ENCODE assay signal across 8 cellular contexts in genomic region chr16:3019594-3020246, GRCh38. TPM values are rescaled to one million over a fixed set of nuclear protein-coding genes. Genes with fewer than 3 reads are reported as not detected.
DNase-seq lines count a peak whose midpoint lies in the region; ATAC-seq, FAIRE-seq and TF ChIP-seq lines count a peak whose summit lies in the region.

No MANE protein-coding gene starts in this region.

- CTCF ChIA-PET in GM12878 (lab: Yijun Ruan, JAX), result interaction anchor here (0.9 to 18.2 kb wide), 5 partner anchors 8 to 112 kb away, joined by 3 to 421 read pairs (median 4); no protein-coding TSS in a partner anchor

- H3K18ac ChIP-seq in mesenchymal stem cell (ENCODE audit: low read depth in 1 of 2, low read length in 2 of 2), result peak overlapping the region in 1 of 2 experiments; percentile 54

- H3K27ac ChIP-seq in heart right ventricle, result peak overlapping the region in 5 of 10 donors; percentile 95 to 100 (median 98)
- no peak overlapping the region for H3K27ac ChIP-seq in GM12878 (ENCODE audit: control insufficient read depth, insufficient read depth)
- peak overlapping the region; percentile 60 for H3K27ac ChIP-seq in mesenchymal stem cell (ENCODE audit: low read length, poor library complexity, severe bottlenecking)
- H3K27ac ChIP-seq in uterus, result peak overlapping the region in 1 of 2 donors; percentile 95

- SMC1A ChIA-PET in GM12878 (lab: Charles Lee; ENCODE audit: uncharacterized antibody, unreplicated experiment), result no interaction called here

- H3K4me2 ChIP-seq in GM12878 (ENCODE audit: control insufficient read depth, insufficient read depth), result peak overlapping the region; percentile 83
- peak overlapping the region; percentile 88 for H3K4me2 ChIP-seq in mesenchymal stem cell (ENCODE audit: low read length, poor library complexity, severe bottlenecking)

- no peak overlapping the region for H4K8ac ChIP-seq in mesenchymal stem cell (ENCODE audit: low read length)

- TF ChIP-seq CTCF in heart right ventricle (IDR thresholded peaks at IDR 0.05) (no peak), GM12878 (IDR thresholded peaks at IDR 0.05 in 2 of 3, conservative IDR thresholded peaks at IDR 0.05 in 1 of 3; ENCODE audit: control insufficient read depth in 2 of 3, extremely low read depth in 1 of 3, insufficient read depth in 1 of 3, low read depth in 3 of 3, low read length in 3 of 3) (no peak), uterus (IDR thresholded peaks at IDR 0.05) (no peak)

- peak overlapping the region in 1 of 2 experiments; percentile 15 for H2BK12ac ChIP-seq in mesenchymal stem cell (ENCODE audit: low read length in 2 of 2)

- no peak overlapping the region for H3K4ac ChIP-seq in mesenchymal stem cell (ENCODE audit: low read depth in 1 of 2, low read length in 2 of 2)

- in situ Hi-C loops in GM12878 (cut with MboI), result no loop called here

- H2AFZ ChIP-seq in GM12878 (ENCODE audit: control insufficient read depth, low read depth, low read length), result peak overlapping the region; percentile 87
- H2AFZ ChIP-seq in mesenchymal stem cell (ENCODE audit: low read depth, low read length), result no peak overlapping the region

- TF ChIP-seq RAD21 in GM12878 (IDR thresholded peaks at IDR 0.05; ENCODE audit: insufficient read depth, low read depth, low read length), result no peak

- peaks cover 2% of the 10 kb centered on the region for H3K79me1 ChIP-seq in mesenchymal stem cell (replicated peaks; ENCODE audit: low read length, poor library complexity, severe bottlenecking)

- no peak overlapping the region for H2AK5ac ChIP-seq in mesenchymal stem cell (ENCODE audit: low read length, severe bottlenecking)

- no peak overlapping the region for H2BK5ac ChIP-seq in mesenchymal stem cell (ENCODE audit: low read depth, low read length, poor library complexity, severe bottlenecking)

- TF ChIP-seq EP300 in GM12878 (IDR thresholded peaks at IDR 0.05; ENCODE audit: borderline replicate concordance in 1 of 2, control insufficient read depth in 1 of 2, low read depth in 2 of 2, low read length in 2 of 2), result no peak

- POLR2A ChIA-PET in GM12878 (lab: Charles Lee), result interaction anchor here (0.7 to 1.5 kb wide), 4 partner anchors 10 to 137 kb away, joined by 3 to 5 read pairs (median 4); partner anchors contain the start of gene FLYWCH2

- no peak overlapping the region for H2BK120ac ChIP-seq in mesenchymal stem cell (ENCODE audit: low read depth, low read length)

- no peak for DNase-seq in heart right ventricle
- no peak for DNase-seq in Right ventricle myocardium inferior (ENCODE audit: missing footprints)
- DNase-seq in GM12878 (ENCODE audit: low read depth, low spot score), result no peak
- DNase-seq in mesenchymal stem cell, result no peak
- no peak for DNase-seq in uterus
- DNase-seq in islet precursor cell, result no peak
- DNase-seq in cerebellar cortex (ENCODE audit: low spot score), result no peak

- intact Hi-C loops in heart right ventricle (cut with DNase I) (no loop called here), Right ventricle myocardium inferior (cut with DNase I) (no loop called here), GM12878 (cut with micrococcal nuclease; ENCODE audit: unreplicated experiment) (no loop called here), uterus (cut with DNase I; ENCODE audit: low total_unique reads) (no loop called here)

- FAIRE-seq in GM12878 (lab: Jason Lieb, UNC), result no peak

- ATAC-seq in heart right ventricle (no peak), Right ventricle myocardium inferior (no peak), GM12878 (no peak), GM18498 (IDR thresholded peaks at IDR 0.05; ENCODE audit: unreplicated experiment) (no peak)

- H3K79me2 ChIP-seq in GM12878 (ENCODE audit: control insufficient read depth, insufficient read depth, low read length), result no peaks in the 10 kb centered on the region

- H3K36me3 ChIP-seq in heart right ventricle (no peaks in the 10 kb centered on the region), GM12878 (ENCODE audit: control insufficient read depth in 2 of 2, insufficient read depth in 2 of 2, low read length in 1 of 2) (no peaks in the 10 kb centered on the region; a peak in 1 of 4 replicates), mesenchymal stem cell (ENCODE audit: control insufficient read depth in 1 of 2, insufficient read depth in 2 of 2, low read depth in 1 of 2, low read length in 2 of 2) (peaks cover 0 to 24% of the 10 kb centered on the region in 2 experiments), uterus (no peaks in the 10 kb centered on the region)

- H3K9me3 ChIP-seq in heart right ventricle (no peaks in the 10 kb centered on the region), GM12878 (replicated peaks; ENCODE audit: control insufficient read depth, insufficient read depth, low read length) (no peaks in the 10 kb centered on the region), mesenchymal stem cell (ENCODE audit: control insufficient read depth, low read length) (no peaks in the 10 kb centered on the region), uterus (no peaks in the 10 kb centered on the region)

- H3K4me1 ChIP-seq in heart right ventricle (peaks cover 23 to 62% (median 53%) of the 10 kb centered on the region in 9 donors), GM12878 (ENCODE audit: control insufficient read depth, insufficient read depth, low read length) (peaks cover 25% of the 10 kb centered on the region), mesenchymal stem cell (ENCODE audit: control insufficient read depth, insufficient read depth, low read depth, low read length) (peaks cover 27% of the 10 kb centered on the region), uterus (peaks cover 0 to 18% of the 10 kb centered on the region in 2 donors)

- H3K9ac ChIP-seq in GM12878 (ENCODE audit: control insufficient read depth, insufficient read depth, low read length) (no peak overlapping the region), mesenchymal stem cell (ENCODE audit: low read length) (peak overlapping the region; percentile 65)

- no TSS peak for BruUV-seq in GM12878 (replicated peaks; lab: Mats Ljungman, UMichigan)

- TF ChIP-seq POLR2A in GM12878 (IDR thresholded peaks at IDR 0.05; ENCODE audit: low read depth, low read length), result no peak
- TF ChIP-seq POLR2A in uterus (IDR thresholded peaks at IDR 0.05), result no peak

- H3K27me3 ChIP-seq in heart right ventricle (peaks cover 11 to 39% (median 20%) of the 10 kb centered on the region in 7 donors), GM12878 (replicated peaks in 1 of 2; ENCODE audit: control insufficient read depth in 2 of 2, insufficient read depth in 2 of 2, low read length in 1 of 2) (no peaks in the 10 kb centered on the region), mesenchymal stem cell (ENCODE audit: control insufficient read depth in 1 of 2, insufficient read depth in 1 of 2, low read length in 2 of 2) (peaks cover 5 to 24% of the 10 kb centered on the region in 2 experiments), uterus (peaks cover 9 to 12% of the 10 kb centered on the region in 2 donors)

- H3K23ac ChIP-seq in mesenchymal stem cell (ENCODE audit: low read length in 2 of 2), result no peak overlapping the region

- 29 to 33% methylated on average over 40 of the region's 40 CpGs for WGBS in heart right ventricle, 2 donors
- WGBS in GM12878 (ENCODE audit: insufficient coverage, insufficient replicate concordance, low lambda C conversion rate, missing lambda C conversion rate), result 28% methylated on average over 39 of the region's 40 CpGs
- WGBS in mesenchymal stem cell, result 44% methylated on average over 38 of the region's 40 CpGs

- H3K4me3 ChIP-seq in heart right ventricle (peak overlapping the region; percentile 47 to 87 (median 74)), GM12878 (peak overlapping the region; percentile 70), mesenchymal stem cell (ENCODE audit: insufficient read depth in 1 of 2, low read depth in 1 of 2, low read length in 2 of 2) (peak overlapping the region; percentile 49 to 97), uterus (peak overlapping the region; percentile 51 to 78)

- no peak overlapping the region for H4K91ac ChIP-seq in mesenchymal stem cell (ENCODE audit: low read length)

- RAD21 ChIA-PET in GM12878 (lab: Charles Lee; ENCODE audit: unreplicated experiment), result interaction anchor here (1.1 to 2.2 kb wide), 7 partner anchors 8 to 39 kb away, joined by 3 to 21 read pairs (median 5); no protein-coding TSS in a partner anchor

- H3K14ac ChIP-seq in mesenchymal stem cell (ENCODE audit: low read length in 2 of 2), result no peak overlapping the region

- H4K20me1 ChIP-seq in GM12878 (ENCODE audit: control insufficient read depth, insufficient read depth), result no peaks in the 10 kb centered on the region

- no peak overlapping the region for H2BK15ac ChIP-seq in mesenchymal stem cell (ENCODE audit: low read depth, poor library complexity, severe bottlenecking)

RNA-seq across cellular contexts. Expression of gene TNFRSF12A, which starts 0.4 kb away (rescaled TPM):
- total RNA-seq in heart right ventricle (100 to 1,000 TPM in 4 of 10 donors, 10 to 100 TPM in 6; 28.0 to 319 (median 92.3) TPM), Right ventricle myocardium inferior (42.8 TPM), GM12878 (2014; rRNA removed) (0.44 and 1.4 TPM in 2 replicates), GM12878 (2014; rRNA removed; fragmentation: Illumina TruSeq; extraction: Trizol) (0.28 and 0.67 TPM in 2 replicates), GM12878 (2021) (0.58 and 0.90 TPM in 2 replicates), uterus (10 to 100 TPM; 12.6 to 76.2 (median 24.0) TPM)
- polyA plus RNA-seq in heart right ventricle (100 to 1,000 TPM; 215 to 740 TPM), GM12878 (2011; rRNA removed) (0.62 and 1.0 TPM in 2 replicates), GM12878 (2014; fragmentation: Illumina TruSeq; extraction: Trizol) (0.35 TPM in 1 of 2 replicates, not detected in the other), GM12878 (2014; fragmentation: Nextera tagmentation; extraction: Ambion mirVana) (not detected), GM12878 (2014; rRNA removed) (0.67 and 1.7 TPM in 2 replicates), GM12878 (2016; fragmentation: Nextera tagmentation; extraction: Ambion mirVana) (1 to 10 TPM; 1.5 TPM)
- 0.98 TPM in 1 of 2 replicates, not detected in the other for total RNA-seq in GM12878 (2013; cell fraction: nucleolus; rRNA removed)
- polyA plus RNA-seq in GM12878 (2011; ENCODE audit: low read depth), result not detected
- 1.2 and 1.6 TPM in 2 replicates for polyA plus RNA-seq in GM12878 (2011; cell fraction: cytosol; rRNA removed)
- 2.9 and 3.5 TPM in 2 replicates for polyA plus RNA-seq in GM12878 (2011; cell fraction: nucleus; rRNA removed)
- 0.24 and 0.45 TPM in 2 replicates for polyA plus RNA-seq in GM12878 (2012)
- 0.51 and 1.6 TPM in 2 replicates for polyA minus RNA-seq in GM12878 (2011; rRNA and poly(A)+ RNA removed)
- polyA minus RNA-seq in GM12878 (2011; cell fraction: cytosol; rRNA and poly(A)+ RNA removed), result 2.8 and 3.5 TPM in 2 replicates
- polyA minus RNA-seq in GM12878 (2011; cell fraction: nucleus; rRNA and poly(A)+ RNA removed), result 2.3 and 2.5 TPM in 2 replicates
- 95.1 TPM for polyA plus RNA-seq in mesenchymal stem cell (2013, experiment 1 of 2)
- 95.0 TPM for polyA plus RNA-seq in mesenchymal stem cell (2013, experiment 2 of 2)

RNA-seq across cellular contexts. Expression of gene CLDN6, which starts 1.7 kb away (rescaled TPM):
- total RNA-seq in heart right ventricle, result under 1 TPM in 1 of 10 donors, not detected in 9; 0.28 TPM
- under 1 TPM in 1 of 2 donors, not detected in 1; 0.03 TPM for polyA plus RNA-seq in heart right ventricle
- total RNA-seq in Right ventricle myocardium inferior, result not detected
- total RNA-seq in GM12878 (2013; cell fraction: nucleolus; rRNA removed), result not detected in 2 replicates
- not detected in 2 replicates for total RNA-seq in GM12878 (2014; rRNA removed)
- not detected in 2 replicates for total RNA-seq in GM12878 (2014; rRNA removed; fragmentation: Illumina TruSeq; extraction: Trizol)
- 0.26 and 0.61 TPM in 2 replicates for total RNA-seq in GM12878 (2021)
- polyA plus RNA-seq in GM12878 (2011; ENCODE audit: low read depth), result not detected
- polyA plus RNA-seq in GM12878 (2011; rRNA removed), result not detected in 2 replicates
- polyA plus RNA-seq in GM12878 (2011; cell fraction: cytosol; rRNA removed), result 0.13 TPM in 1 of 2 replicates, not detected in the other
- polyA plus RNA-seq in GM12878 (2011; cell fraction: nucleus; rRNA removed), result not detected in 2 replicates
- polyA plus RNA-seq in GM12878 (2012), result not detected in 2 replicates
- not detected in 2 replicates for polyA plus RNA-seq in GM12878 (2014; fragmentation: Illumina TruSeq; extraction: Trizol)
- polyA plus RNA-seq in GM12878 (2014; fragmentation: Nextera tagmentation; extraction: Ambion mirVana), result not detected
- polyA plus RNA-seq in GM12878 (2014; rRNA removed), result not detected in 2 replicates
- polyA plus RNA-seq in GM12878 (2016; fragmentation: Nextera tagmentation; extraction: Ambion mirVana), result under 1 TPM; 0.15 to 0.23 TPM
- not detected in 2 replicates for polyA minus RNA-seq in GM12878 (2011; rRNA and poly(A)+ RNA removed)
- polyA minus RNA-seq in GM12878 (2011; cell fraction: cytosol; rRNA and poly(A)+ RNA removed), result not detected in 2 replicates
- polyA minus RNA-seq in GM12878 (2011; cell fraction: nucleus; rRNA and poly(A)+ RNA removed), result not detected in 2 replicates
- 0.04 TPM for polyA plus RNA-seq in mesenchymal stem cell (2013, experiment 1 of 2)
- 0.14 TPM for polyA plus RNA-seq in mesenchymal stem cell (2013, experiment 2 of 2)
- total RNA-seq in uterus, result 1 to 10 TPM in 1 of 4 donors, not detected in 3; 4.1 TPM

RNA-seq across cellular contexts. Expression of gene HCFC1R1, which starts 4.0 kb away (rescaled TPM):
- total RNA-seq in heart right ventricle (10 to 100 TPM; 41.8 to 62.8 (median 55.8) TPM), Right ventricle myocardium inferior (68.6 TPM), GM12878 (2014; rRNA removed) (35.9 and 40.7 TPM in 2 replicates), GM12878 (2014; rRNA removed; fragmentation: Illumina TruSeq; extraction: Trizol) (13.7 and 14.6 TPM in 2 replicates), GM12878 (2021) (26.6 and 31.7 TPM in 2 replicates), uterus (10 to 100 TPM in 3 of 4 donors, 1 to 10 TPM in 1; 3.6 to 67.5 (median 25.4) TPM)
- polyA plus RNA-seq in heart right ventricle (100 to 1,000 TPM in 1 of 2 donors, 10 to 100 TPM in 1; 71.8 to 370 TPM), GM12878 (2011; rRNA removed) (6.8 and 14.3 TPM in 2 replicates), GM12878 (2014; fragmentation: Illumina TruSeq; extraction: Trizol) (4.8 and 11.5 TPM in 2 replicates), GM12878 (2014; fragmentation: Nextera tagmentation; extraction: Ambion mirVana) (10 to 100 TPM in 1 of 2 experiments, 1 to 10 TPM in 1; 2.8 to 10.2 TPM), GM12878 (2014; rRNA removed) (41.9 and 48.1 TPM in 2 replicates), GM12878 (2016; fragmentation: Nextera tagmentation; extraction: Ambion mirVana) (10 to 100 TPM; 31.4 to 42.5 TPM)
- total RNA-seq in GM12878 (2013; cell fraction: nucleolus; rRNA removed), result 2.1 and 4.9 TPM in 2 replicates
- polyA plus RNA-seq in GM12878 (2011; ENCODE audit: low read depth), result 19.7 TPM
- polyA plus RNA-seq in GM12878 (2011; cell fraction: cytosol; rRNA removed), result 32.2 and 43.9 TPM in 2 replicates
- 23.6 and 24.4 TPM in 2 replicates for polyA plus RNA-seq in GM12878 (2011; cell fraction: nucleus; rRNA removed)
- polyA plus RNA-seq in GM12878 (2012), result 32.7 and 35.7 TPM in 2 replicates
- 3.3 and 14.3 TPM in 2 replicates for polyA minus RNA-seq in GM12878 (2011; rRNA and poly(A)+ RNA removed)
- 14.7 and 14.8 TPM in 2 replicates for polyA minus RNA-seq in GM12878 (2011; cell fraction: cytosol; rRNA and poly(A)+ RNA removed)
- polyA minus RNA-seq in GM12878 (2011; cell fraction: nucleus; rRNA and poly(A)+ RNA removed), result 3.3 and 5.1 TPM in 2 replicates
- polyA plus RNA-seq in mesenchymal stem cell (2013, experiment 1 of 2), result 159 TPM
- polyA plus RNA-seq in mesenchymal stem cell (2013, experiment 2 of 2), result 165 TPM

RNA-seq across cellular contexts. Expression of gene THOC6, which starts 4.1 kb away (rescaled TPM):
- 10 to 100 TPM in 7 of 10 donors, 1 to 10 TPM in 3; 7.0 to 12.5 (median 10.4) TPM for total RNA-seq in heart right ventricle
- 10 to 100 TPM; 22.5 to 40.3 TPM for polyA plus RNA-seq in heart right ventricle
- 12.9 TPM for total RNA-seq in Right ventricle myocardium inferior
- 8.7 and 11.1 TPM in 2 replicates for total RNA-seq in GM12878 (2013; cell fraction: nucleolus; rRNA removed)
- total RNA-seq in GM12878 (2014; rRNA removed), result 21.6 and 28.5 TPM in 2 replicates
- 15.1 and 15.9 TPM in 2 replicates for total RNA-seq in GM12878 (2014; rRNA removed; fragmentation: Illumina TruSeq; extraction: Trizol)
- 31.6 and 33.1 TPM in 2 replicates for total RNA-seq in GM12878 (2021)
- 12.2 TPM for polyA plus RNA-seq in GM12878 (2011; ENCODE audit: low read depth)
- polyA plus RNA-seq in GM12878 (2011; rRNA removed), result 15.5 and 27.3 TPM in 2 replicates
- polyA plus RNA-seq in GM12878 (2011; cell fraction: cytosol; rRNA removed), result 46.8 and 56.3 TPM in 2 replicates
- polyA plus RNA-seq in GM12878 (2011; cell fraction: nucleus; rRNA removed), result 79.2 and 92.0 TPM in 2 replicates
- 21.6 and 22.1 TPM in 2 replicates for polyA plus RNA-seq in GM12878 (2012)
- 4.8 and 14.3 TPM in 2 replicates for polyA plus RNA-seq in GM12878 (2014; fragmentation: Illumina TruSeq; extraction: Trizol)
- 1 to 10 TPM; 1.0 to 2.4 TPM for polyA plus RNA-seq in GM12878 (2014; fragmentation: Nextera tagmentation; extraction: Ambion mirVana)
- polyA plus RNA-seq in GM12878 (2014; rRNA removed), result 31.7 and 35.2 TPM in 2 replicates
- polyA plus RNA-seq in GM12878 (2016; fragmentation: Nextera tagmentation; extraction: Ambion mirVana), result 10 to 100 TPM; 53.7 to 54.4 TPM
- polyA minus RNA-seq in GM12878 (2011; rRNA and poly(A)+ RNA removed), result 24.2 and 39.7 TPM in 2 replicates
- 15.9 and 22.9 TPM in 2 replicates for polyA minus RNA-seq in GM12878 (2011; cell fraction: cytosol; rRNA and poly(A)+ RNA removed)
- 12.2 and 14.4 TPM in 2 replicates for polyA minus RNA-seq in GM12878 (2011; cell fraction: nucleus; rRNA and poly(A)+ RNA removed)
- polyA plus RNA-seq in mesenchymal stem cell (2013, experiment 1 of 2), result 11.3 TPM
- polyA plus RNA-seq in mesenchymal stem cell (2013, experiment 2 of 2), result 11.1 TPM
- 10 to 100 TPM in 3 of 4 donors, 1 to 10 TPM in 1; 3.8 to 29.0 (median 22.3) TPM for total RNA-seq in uterus

RNA-seq across cellular contexts. Expression of gene CLDN9, which starts 7.0 kb away (rescaled TPM):
- total RNA-seq in heart right ventricle (1 to 10 TPM in 3 of 10 donors, under 1 TPM in 7; 0.19 to 1.5 (median 0.79) TPM), Right ventricle myocardium inferior (0.32 TPM), GM12878 (2014; rRNA removed) (not detected in 2 replicates), GM12878 (2014; rRNA removed; fragmentation: Illumina TruSeq; extraction: Trizol) (not detected in 2 replicates), GM12878 (2021) (not detected in 2 replicates), uterus (1 to 10 TPM in 1 of 4 donors, under 1 TPM in 1, not detected in 2; 0.21 to 1.8 TPM)
- polyA plus RNA-seq in heart right ventricle (1 to 10 TPM; 1.0 to 3.2 TPM), GM12878 (2011; rRNA removed) (not detected in 2 replicates), GM12878 (2014; fragmentation: Illumina TruSeq; extraction: Trizol) (not detected in 2 replicates), GM12878 (2014; fragmentation: Nextera tagmentation; extraction: Ambion mirVana) (not detected), GM12878 (2014; rRNA removed) (not detected in 2 replicates), GM12878 (2016; fragmentation: Nextera tagmentation; extraction: Ambion mirVana) (not detected)
- total RNA-seq in GM12878 (2013; cell fraction: nucleolus; rRNA removed), result not detected in 2 replicates
- polyA plus RNA-seq in GM12878 (2011; ENCODE audit: low read depth), result not detected
- not detected in 2 replicates for polyA plus RNA-seq in GM12878 (2011; cell fraction: cytosol; rRNA removed)
- 0.12 TPM in 1 of 2 replicates, not detected in the other for polyA plus RNA-seq in GM12878 (2011; cell fraction: nucleus; rRNA removed)
- 0.08 TPM in 1 of 2 replicates, not detected in the other for polyA plus RNA-seq in GM12878 (2012)
- polyA minus RNA-seq in GM12878 (2011; rRNA and poly(A)+ RNA removed), result 0.26 TPM in 1 of 2 replicates, not detected in the other
- not detected in 2 replicates for polyA minus RNA-seq in GM12878 (2011; cell fraction: cytosol; rRNA and poly(A)+ RNA removed)
- not detected in 2 replicates for polyA minus RNA-seq in GM12878 (2011; cell fraction: nucleus; rRNA and poly(A)+ RNA removed)
- polyA plus RNA-seq in mesenchymal stem cell (2013, experiment 1 of 2), result not detected
- polyA plus RNA-seq in mesenchymal stem cell (2013, experiment 2 of 2), result not detected

Comparison
In these comparisons a context has a peak if more than half of its experiments do, and no peak if none do; other contexts are left out.
1. RNA of gene TNFRSF12A, which starts 0.4 kb away (total RNA-seq): 28.0 to 319 TPM in heart right ventricle, 42.8 TPM in Right ventricle myocardium inferior (single experiment) and 12.6 to 76.2 TPM in uterus; 0.28 to 1.4 TPM in GM12878; every median in the first group is over 4 times any median in the second.
2. Peak in every context shown above with its lines, with median percentiles within 50 percentile points of each other: H3K4me3 ChIP-seq.